1 cellular context compared by ENCODE assay signal in the genomic region with DNA sequence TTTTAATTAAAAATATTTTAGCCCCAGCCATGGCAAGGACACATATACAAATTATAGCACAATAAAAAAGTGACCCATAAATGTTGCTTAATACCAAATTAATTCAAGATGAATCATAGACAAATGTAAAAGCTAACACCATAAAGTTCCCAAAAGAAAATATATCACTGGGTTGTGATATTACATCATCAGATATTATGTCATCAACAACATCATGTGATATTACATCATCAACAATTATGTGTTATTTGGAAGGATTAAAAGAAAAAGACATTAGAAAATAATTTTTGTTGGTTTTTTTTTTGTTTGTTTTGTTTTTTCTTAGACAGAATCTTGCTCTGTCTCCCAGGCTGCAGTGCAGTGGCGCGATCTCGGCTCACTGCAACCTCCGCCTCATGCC.
TF ChIP-seq lines count a peak whose summit lies in the region.

No MANE protein-coding gene starts in this region.

TF ChIP-seq in HEK293, 187 proteins besides CTCF, POLR2A, EP300 and RAD21 (continued from another document and continues in another):
- TF ChIP-seq HIC1 (tag by site-specific recombination; IDR thresholded peaks at IDR 0.05) (no peak), ZNF561 (tag by site-specific recombination; IDR thresholded peaks at IDR 0.05; ENCODE audit: borderline replicate concordance) (no peak), ZNF169 (tag by site-specific recombination; IDR thresholded peaks at IDR 0.05) (no peak), ZEB2 (tag by site-specific recombination; IDR thresholded peaks at IDR 0.05) (peak; percentile 74), ZNF416 (tag by site-specific recombination; IDR thresholded peaks at IDR 0.05) (no peak), RBAK (tag by site-specific recombination; IDR thresholded peaks at IDR 0.05) (no peak), ZNF513 (tag by site-specific recombination; IDR thresholded peaks at IDR 0.05) (no peak), ZNF747 (tag by site-specific recombination; IDR thresholded peaks at IDR 0.05) (no peak), ZNF248 (tag by site-specific recombination; IDR thresholded peaks at IDR 0.05) (no peak), ZNF138 (tag by site-specific recombination; IDR thresholded peaks at IDR 0.05; ENCODE audit: borderline replicate concordance) (no peak), SP7 (tag by site-specific recombination; IDR thresholded peaks at IDR 0.05) (0 out of 2 replicates have a peak, but pooled peaks have one; percentile 38), ZBTB1 (tag by site-specific recombination; IDR thresholded peaks at IDR 0.05) (no peak), KLF16 (tag by site-specific recombination; IDR thresholded peaks at IDR 0.05) (0 out of 2 replicates have a peak, but pooled peaks have one; percentile 36), ZNF621 (tag by site-specific recombination; IDR thresholded peaks at IDR 0.05) (no peak), ZNF202 (tag by site-specific recombination; IDR thresholded peaks at IDR 0.05; ENCODE audit: borderline replicate concordance) (no peak), ZNF24 (tag by site-specific recombination; IDR thresholded peaks at IDR 0.05) (no peak), WT1 (tag by site-specific recombination; IDR thresholded peaks at IDR 0.05) (no peak), ZSCAN5A (tag by site-specific recombination; IDR thresholded peaks at IDR 0.05) (no peak), ZNF549 (tag by site-specific recombination; IDR thresholded peaks at IDR 0.05) (no peak), ZNF133 (tag by site-specific recombination; IDR thresholded peaks at IDR 0.05) (no peak), OVOL3 (tag by site-specific recombination; IDR thresholded peaks at IDR 0.05) (no peak), ZNF639 (tag by site-specific recombination; IDR thresholded peaks at IDR 0.05) (no peak), PRDM6 (tag by site-specific recombination; IDR thresholded peaks at IDR 0.05) (0 out of 2 replicates have a peak, but pooled peaks have one; percentile 47), KLF17 (tag by site-specific recombination; IDR thresholded peaks at IDR 0.05) (no peak), ZNF221 (tag by site-specific recombination; IDR thresholded peaks at IDR 0.05; ENCODE audit: borderline replicate concordance) (no peak), ZNF426 (tag by site-specific recombination; IDR thresholded peaks at IDR 0.05) (no peak), TCF7L2 (IDR thresholded peaks at IDR 0.05; ENCODE audit: borderline replicate concordance, low read depth, low read length) (no peak), GLI2 (tag by site-specific recombination; IDR thresholded peaks at IDR 0.05; ENCODE audit: borderline replicate concordance, low read depth) (no peak), ATF2 (tag by site-specific recombination; IDR thresholded peaks at IDR 0.05; ENCODE audit: low read depth) (peak; percentile 93), ZNF280D (tag by site-specific recombination; IDR thresholded peaks at IDR 0.05) (no peak), ZNF777 (tag by site-specific recombination; IDR thresholded peaks at IDR 0.05; ENCODE audit: borderline replicate concordance) (no peak), ZFP3 (tag by site-specific recombination; IDR thresholded peaks at IDR 0.05; ENCODE audit: low read depth) (no peak), ZNF311 (tag by site-specific recombination; IDR thresholded peaks at IDR 0.05; ENCODE audit: borderline replicate concordance) (no peak), ZNF174 (tag by site-specific recombination; IDR thresholded peaks at IDR 0.05) (no peak)
- TF ChIP-seq, protein P1, sequence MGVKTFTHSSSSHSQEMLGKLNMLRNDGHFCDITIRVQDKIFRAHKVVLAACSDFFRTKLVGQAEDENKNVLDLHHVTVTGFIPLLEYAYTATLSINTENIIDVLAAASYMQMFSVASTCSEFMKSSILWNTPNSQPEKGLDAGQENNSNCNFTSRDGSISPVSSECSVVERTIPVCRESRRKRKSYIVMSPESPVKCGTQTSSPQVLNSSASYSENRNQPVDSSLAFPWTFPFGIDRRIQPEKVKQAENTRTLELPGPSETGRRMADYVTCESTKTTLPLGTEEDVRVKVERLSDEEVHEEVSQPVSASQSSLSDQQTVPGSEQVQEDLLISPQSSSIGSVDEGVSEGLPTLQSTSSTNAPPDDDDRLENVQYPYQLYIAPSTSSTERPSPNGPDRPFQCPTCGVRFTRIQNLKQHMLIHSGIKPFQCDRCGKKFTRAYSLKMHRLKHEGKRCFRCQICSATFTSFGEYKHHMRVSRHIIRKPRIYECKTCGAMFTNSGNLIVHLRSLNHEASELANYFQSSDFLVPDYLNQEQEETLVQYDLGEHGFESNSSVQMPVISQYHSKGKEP (tag by site-specific recombination; IDR thresholded peaks at IDR 0.05): no peak
- TF ChIP-seq, protein P2, sequence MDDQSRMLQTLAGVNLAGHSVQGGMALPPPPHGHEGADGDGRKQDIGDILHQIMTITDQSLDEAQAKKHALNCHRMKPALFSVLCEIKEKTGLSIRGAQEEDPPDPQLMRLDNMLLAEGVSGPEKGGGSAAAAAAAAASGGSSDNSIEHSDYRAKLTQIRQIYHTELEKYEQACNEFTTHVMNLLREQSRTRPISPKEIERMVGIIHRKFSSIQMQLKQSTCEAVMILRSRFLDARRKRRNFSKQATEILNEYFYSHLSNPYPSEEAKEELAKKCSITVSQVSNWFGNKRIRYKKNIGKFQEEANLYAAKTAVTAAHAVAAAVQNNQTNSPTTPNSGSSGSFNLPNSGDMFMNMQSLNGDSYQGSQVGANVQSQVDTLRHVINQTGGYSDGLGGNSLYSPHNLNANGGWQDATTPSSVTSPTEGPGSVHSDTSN (CRISPR knock-in tag; IDR thresholded peaks at IDR 0.05): no peak
- TF ChIP-seq, protein P3, sequence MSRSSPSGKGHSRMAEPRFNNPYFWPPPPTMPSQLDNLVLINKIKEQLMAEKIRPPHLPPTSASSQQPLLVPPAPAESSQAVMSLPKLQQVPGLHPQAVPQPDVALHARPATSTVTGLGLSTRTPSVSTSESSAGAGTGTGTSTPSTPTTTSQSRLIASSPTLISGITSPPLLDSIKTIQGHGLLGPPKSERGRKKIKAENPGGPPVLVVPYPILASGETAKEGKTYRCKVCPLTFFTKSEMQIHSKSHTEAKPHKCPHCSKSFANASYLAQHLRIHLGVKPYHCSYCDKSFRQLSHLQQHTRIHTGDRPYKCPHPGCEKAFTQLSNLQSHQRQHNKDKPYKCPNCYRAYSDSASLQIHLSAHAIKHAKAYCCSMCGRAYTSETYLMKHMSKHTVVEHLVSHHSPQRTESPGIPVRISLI (tag by site-specific recombination; IDR thresholded peaks at IDR 0.05): 0 out of 2 replicates have a peak, but pooled peaks have one; percentile 57
